Comparison of ENCODE assay signal across 22 cellular contexts in the genomic region with DNA sequence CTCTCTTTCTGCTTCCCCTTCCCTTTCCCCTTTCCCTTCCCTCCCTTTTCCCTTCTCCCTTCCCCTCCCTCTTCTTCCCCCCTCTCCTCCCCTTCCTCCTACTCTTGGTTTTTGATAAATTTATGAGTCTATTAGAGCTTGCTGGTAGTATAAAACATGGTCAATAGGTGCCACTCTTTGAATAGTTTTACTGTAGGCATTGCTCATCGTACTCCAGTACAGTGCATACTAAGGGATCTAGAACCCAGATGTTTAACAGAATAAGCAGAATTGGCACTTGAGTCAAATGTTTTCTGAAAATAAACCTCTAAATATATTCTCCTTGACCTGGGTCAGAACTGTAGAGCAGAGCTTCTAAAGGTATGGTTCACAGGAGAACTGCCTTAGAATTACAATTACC.
A peak's percentile ranks its signal among the peaks of the same experiment; 100 is the strongest.
DNase-seq lines count a peak whose midpoint lies in the region; ATAC-seq and TF ChIP-seq lines count a peak whose summit lies in the region.
"Had no signal": no experiment of that assay in that cellular context is flagged by ENCODE, and none has a peak within 500 bp of the region (broad histone marks: within the 10 kb centered on the region; RNA-seq: fewer than 3 reads in every experiment).

No MANE protein-coding gene starts in this region.

- DNase-seq in SK-N-SH (no peak), SW480 (ENCODE audit: low spot score) (peak; percentile 29), midbrain (lab: John Stamatoyannopoulos, UW) (no peak), SK-N-DZ (ENCODE audit: low spot score) (no peak), SW 1271 (lab: John Stamatoyannopoulos, UW) (no peak), NOMO-1 treated with dmso at 0.1 percent for 144 hours (lab: John Stamatoyannopoulos, UW; ENCODE audit: unreplicated experiment) (no peak)
- DNase-seq: activated CD4-positive, alpha-beta T cell treated with anti-CD3 and anti-CD28 coated beads for 4 hours; activated naive CD4-positive, alpha-beta T cell treated with anti-CD3 and anti-CD28 coated beads, Interleukin-2, amount 50 U/mL, for 16 hours; activated T-cell treated with anti-CD3 and anti-CD28 coated beads, Interleukin-2, amount 50 U/mL, for 72 hours; aorta; foreskin keratinocyte; GM23248; NCI-H1694; NCI-H226; stimulated activated CD4-positive, alpha-beta T cell treated with anti-CD3 and anti-CD28 coated beads, Interleukin-12 subunit alpha, Interleukin-12 subunit beta, amount 100 ng/mL, for 4 hours; T-cell had no signal

- TF ChIP-seq RAD21 in SK-N-SH (IDR thresholded peaks at IDR 0.05; ENCODE audit: low read length) (peak; percentile 51), Ishikawa (IDR thresholded peaks at IDR 0.05; ENCODE audit: low read depth) (peak; percentile 28; the same call in 1 of the 2 replicates)

- no peaks in the 10 kb centered on the region for H3F3A ChIP-seq in SK-N-SH (replicated peaks; ENCODE audit: insufficient read depth)

- POLR2A ChIA-PET in SK-N-SH (lab: Yijun Ruan, JAX) = no interaction called here

- H3K27ac ChIP-seq in SK-N-SH (ENCODE audit: low read depth in 2 of 2, low read length in 1 of 2) = no peak overlapping the region
- H3K27ac ChIP-seq: A549, BLaER1, epithelial cell of prostate, foreskin keratinocyte, GM23248 had no signal

- no peak for TF ChIP-seq CTCF in SK-N-SH (IDR thresholded peaks at IDR 0.05)

- H3K36me3 ChIP-seq in SK-N-SH (replicated peaks in 1 of 2; ENCODE audit: control insufficient read depth in 1 of 2, insufficient read depth in 2 of 2, low read length in 1 of 2) = no peaks in the 10 kb centered on the region
- H3K36me3 ChIP-seq: BLaER1 had no signal

- H3K9me2 ChIP-seq in SK-N-SH = no peaks in the 10 kb centered on the region

- H2AFZ ChIP-seq in SK-N-SH (ENCODE audit: low read depth) = no peak overlapping the region
- H2AFZ ChIP-seq: GM23248 had no signal

- H3K27me3 ChIP-seq in SK-N-SH (ENCODE audit: insufficient read depth) = no peaks in the 10 kb centered on the region
- H3K27me3 ChIP-seq: BLaER1, foreskin keratinocyte had no signal

- TF ChIP-seq EP300 in SK-N-SH (IDR thresholded peaks at IDR 0.05; ENCODE audit: borderline replicate concordance in 1 of 2, low read depth in 1 of 2, low read length in 1 of 2) (no peak), Ishikawa (IDR thresholded peaks at IDR 0.05; ENCODE audit: borderline replicate concordance) (no peak)

- H3K4me1 ChIP-seq in SK-N-SH (ENCODE audit: control insufficient read depth in 1 of 2, insufficient read depth in 2 of 2, low read depth in 1 of 2, low read length in 1 of 2) = no peaks in the 10 kb centered on the region; a peak in 1 of 4 replicates
- H3K4me1 ChIP-seq: A549, BLaER1, foreskin keratinocyte had no signal

- H3K9ac ChIP-seq in SK-N-SH = no peak overlapping the region
- H3K9ac ChIP-seq: BLaER1, GM23248 had no signal

- no peaks in the 10 kb centered on the region for H4K20me1 ChIP-seq in SK-N-SH (ENCODE audit: insufficient read depth)
- H4K20me1 ChIP-seq: BLaER1 had no signal

- H3K4me2 ChIP-seq in SK-N-SH = no peak overlapping the region
- H3K4me2 ChIP-seq: A549, BLaER1 had no signal

- no peak overlapping the region for H3K4me3 ChIP-seq in SK-N-SH (ENCODE audit: low read depth in 2 of 2, low read length in 1 of 2)
- H3K4me3 ChIP-seq: A549, BLaER1, GM23248, lung had no signal

- ATAC-seq in SK-N-SH treated with all-trans-retinoic acid at 6 μM for 48 hours = no peak
- ATAC-seq: activated T-cell treated with anti-CD3 and anti-CD28 coated beads, Interleukin-2, amount 50 U/mL, for 72 hours; foreskin keratinocyte; T-cell had no signal

- CTCF ChIA-PET in SK-N-SH (lab: Yijun Ruan, JAX) = interaction anchor here (0.6 to 2.1 kb wide), 6 partner anchors 8 to 296 kb away, joined by 3 to 19 read pairs (median 4); no protein-coding TSS in a partner anchor

- H3K9me3 ChIP-seq in SK-N-SH = no peaks in the 10 kb centered on the region
- H3K9me3 ChIP-seq: A549, BLaER1 had no signal

- WGBS in SK-N-SH (ENCODE audit: low lambda C conversion rate) = 10% methylated on average over 1 of the region's 1 CpG

- no peaks in the 10 kb centered on the region for H3K79me2 ChIP-seq in SK-N-SH (ENCODE audit: insufficient read depth)

TF ChIP-seq in SK-N-SH, 30 proteins besides CTCF, POLR2A, EP300 and RAD21 (continues in another document):
- TF ChIP-seq TCF12 (IDR thresholded peaks at IDR 0.05) = no peak
- TF ChIP-seq FOXM1 (IDR thresholded peaks at IDR 0.05; ENCODE audit: low read depth) = no peak
- TF ChIP-seq YY1 (IDR thresholded peaks at IDR 0.05; ENCODE audit: low read depth) = no peak
- no peak for TF ChIP-seq NFIC (IDR thresholded peaks at IDR 0.05; ENCODE audit: borderline replicate concordance)
- TF ChIP-seq FOSL2 (IDR thresholded peaks at IDR 0.05; ENCODE audit: borderline replicate concordance, low read depth) = no peak
- no peak for TF ChIP-seq NRF1 (IDR thresholded peaks at IDR 0.05; ENCODE audit: low read depth, low read length)
- TF ChIP-seq, protein P1, sequence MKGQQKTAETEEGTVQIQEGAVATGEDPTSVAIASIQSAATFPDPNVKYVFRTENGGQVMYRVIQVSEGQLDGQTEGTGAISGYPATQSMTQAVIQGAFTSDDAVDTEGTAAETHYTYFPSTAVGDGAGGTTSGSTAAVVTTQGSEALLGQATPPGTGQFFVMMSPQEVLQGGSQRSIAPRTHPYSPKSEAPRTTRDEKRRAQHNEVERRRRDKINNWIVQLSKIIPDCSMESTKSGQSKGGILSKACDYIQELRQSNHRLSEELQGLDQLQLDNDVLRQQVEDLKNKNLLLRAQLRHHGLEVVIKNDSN (IDR thresholded peaks at IDR 0.05; ENCODE audit: borderline replicate concordance, low read depth) = no peak
- TF ChIP-seq, protein P2, sequence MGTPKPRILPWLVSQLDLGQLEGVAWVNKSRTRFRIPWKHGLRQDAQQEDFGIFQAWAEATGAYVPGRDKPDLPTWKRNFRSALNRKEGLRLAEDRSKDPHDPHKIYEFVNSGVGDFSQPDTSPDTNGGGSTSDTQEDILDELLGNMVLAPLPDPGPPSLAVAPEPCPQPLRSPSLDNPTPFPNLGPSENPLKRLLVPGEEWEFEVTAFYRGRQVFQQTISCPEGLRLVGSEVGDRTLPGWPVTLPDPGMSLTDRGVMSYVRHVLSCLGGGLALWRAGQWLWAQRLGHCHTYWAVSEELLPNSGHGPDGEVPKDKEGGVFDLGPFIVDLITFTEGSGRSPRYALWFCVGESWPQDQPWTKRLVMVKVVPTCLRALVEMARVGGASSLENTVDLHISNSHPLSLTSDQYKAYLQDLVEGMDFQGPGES (IDR thresholded peaks at IDR 0.05; ENCODE audit: low read depth, low read length) = no peak

TF ChIP-seq in SK-N-SH treated with all-trans-retinoic acid at 6 μM for 48 hours, 23 proteins besides CTCF, POLR2A, EP300 and RAD21 (continues in another document):
- TF ChIP-seq BACH2 (CRISPR knock-in tag; IDR thresholded peaks at IDR 0.05; ENCODE audit: borderline replicate concordance) (no peak), ZFP30 (CRISPR knock-in tag; IDR thresholded peaks at IDR 0.05) (no peak)
- TF ChIP-seq, protein P3, sequence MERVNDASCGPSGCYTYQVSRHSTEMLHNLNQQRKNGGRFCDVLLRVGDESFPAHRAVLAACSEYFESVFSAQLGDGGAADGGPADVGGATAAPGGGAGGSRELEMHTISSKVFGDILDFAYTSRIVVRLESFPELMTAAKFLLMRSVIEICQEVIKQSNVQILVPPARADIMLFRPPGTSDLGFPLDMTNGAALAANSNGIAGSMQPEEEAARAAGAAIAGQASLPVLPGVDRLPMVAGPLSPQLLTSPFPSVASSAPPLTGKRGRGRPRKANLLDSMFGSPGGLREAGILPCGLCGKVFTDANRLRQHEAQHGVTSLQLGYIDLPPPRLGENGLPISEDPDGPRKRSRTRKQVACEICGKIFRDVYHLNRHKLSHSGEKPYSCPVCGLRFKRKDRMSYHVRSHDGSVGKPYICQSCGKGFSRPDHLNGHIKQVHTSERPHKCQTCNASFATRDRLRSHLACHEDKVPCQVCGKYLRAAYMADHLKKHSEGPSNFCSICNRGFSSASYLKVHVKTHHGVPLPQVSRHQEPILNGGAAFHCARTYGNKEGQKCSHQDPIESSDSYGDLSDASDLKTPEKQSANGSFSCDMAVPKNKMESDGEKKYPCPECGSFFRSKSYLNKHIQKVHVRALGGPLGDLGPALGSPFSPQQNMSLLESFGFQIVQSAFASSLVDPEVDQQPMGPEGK (CRISPR knock-in tag; IDR thresholded peaks at IDR 0.05; ENCODE audit: borderline replicate concordance) = no peak

TF ChIP-seq in Ishikawa, 13 proteins besides CTCF, POLR2A, EP300 and RAD21 (continues in another document):
- TF ChIP-seq, protein P4, sequence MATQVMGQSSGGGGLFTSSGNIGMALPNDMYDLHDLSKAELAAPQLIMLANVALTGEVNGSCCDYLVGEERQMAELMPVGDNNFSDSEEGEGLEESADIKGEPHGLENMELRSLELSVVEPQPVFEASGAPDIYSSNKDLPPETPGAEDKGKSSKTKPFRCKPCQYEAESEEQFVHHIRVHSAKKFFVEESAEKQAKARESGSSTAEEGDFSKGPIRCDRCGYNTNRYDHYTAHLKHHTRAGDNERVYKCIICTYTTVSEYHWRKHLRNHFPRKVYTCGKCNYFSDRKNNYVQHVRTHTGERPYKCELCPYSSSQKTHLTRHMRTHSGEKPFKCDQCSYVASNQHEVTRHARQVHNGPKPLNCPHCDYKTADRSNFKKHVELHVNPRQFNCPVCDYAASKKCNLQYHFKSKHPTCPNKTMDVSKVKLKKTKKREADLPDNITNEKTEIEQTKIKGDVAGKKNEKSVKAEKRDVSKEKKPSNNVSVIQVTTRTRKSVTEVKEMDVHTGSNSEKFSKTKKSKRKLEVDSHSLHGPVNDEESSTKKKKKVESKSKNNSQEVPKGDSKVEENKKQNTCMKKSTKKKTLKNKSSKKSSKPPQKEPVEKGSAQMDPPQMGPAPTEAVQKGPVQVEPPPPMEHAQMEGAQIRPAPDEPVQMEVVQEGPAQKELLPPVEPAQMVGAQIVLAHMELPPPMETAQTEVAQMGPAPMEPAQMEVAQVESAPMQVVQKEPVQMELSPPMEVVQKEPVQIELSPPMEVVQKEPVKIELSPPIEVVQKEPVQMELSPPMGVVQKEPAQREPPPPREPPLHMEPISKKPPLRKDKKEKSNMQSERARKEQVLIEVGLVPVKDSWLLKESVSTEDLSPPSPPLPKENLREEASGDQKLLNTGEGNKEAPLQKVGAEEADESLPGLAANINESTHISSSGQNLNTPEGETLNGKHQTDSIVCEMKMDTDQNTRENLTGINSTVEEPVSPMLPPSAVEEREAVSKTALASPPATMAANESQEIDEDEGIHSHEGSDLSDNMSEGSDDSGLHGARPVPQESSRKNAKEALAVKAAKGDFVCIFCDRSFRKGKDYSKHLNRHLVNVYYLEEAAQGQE (IDR thresholded peaks at IDR 0.05; ENCODE audit: low read depth) = no peak
- TF ChIP-seq, protein P1 (IDR thresholded peaks at IDR 0.05) = no peak
- no peak for TF ChIP-seq FOXM1 (IDR thresholded peaks at IDR 0.05; ENCODE audit: borderline replicate concordance, low read depth)
